In genomic region chrX:38923451-38923969, GRCh38 we compare ENCODE assay signal across 1 cellular context.
TF ChIP-seq lines count a peak whose summit lies in the region.

No MANE protein-coding gene starts in this region.

TF ChIP-seq in GM12878, 131 proteins besides CTCF, POLR2A, EP300 and RAD21 (continued from another document):
- TF ChIP-seq, protein P1, sequence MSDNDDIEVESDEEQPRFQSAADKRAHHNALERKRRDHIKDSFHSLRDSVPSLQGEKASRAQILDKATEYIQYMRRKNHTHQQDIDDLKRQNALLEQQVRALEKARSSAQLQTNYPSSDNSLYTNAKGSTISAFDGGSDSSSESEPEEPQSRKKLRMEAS (IDR thresholded peaks at IDR 0.05; ENCODE audit: low read depth, low read length), result no peak
- TF ChIP-seq RBBP5 (conservative IDR thresholded peaks at IDR 0.05), result no peak
- peak; percentile 97 for TF ChIP-seq RUNX3 (IDR thresholded peaks at IDR 0.05; ENCODE audit: low read length)
- no peak for TF ChIP-seq CHD1 (IDR thresholded peaks at IDR 0.05; ENCODE audit: low read depth, low read length)
- TF ChIP-seq SMARCA5 (IDR thresholded peaks at IDR 0.05), result no peak
- TF ChIP-seq CHD4 (IDR thresholded peaks at IDR 0.05), result no peak
- TF ChIP-seq, protein P2, sequence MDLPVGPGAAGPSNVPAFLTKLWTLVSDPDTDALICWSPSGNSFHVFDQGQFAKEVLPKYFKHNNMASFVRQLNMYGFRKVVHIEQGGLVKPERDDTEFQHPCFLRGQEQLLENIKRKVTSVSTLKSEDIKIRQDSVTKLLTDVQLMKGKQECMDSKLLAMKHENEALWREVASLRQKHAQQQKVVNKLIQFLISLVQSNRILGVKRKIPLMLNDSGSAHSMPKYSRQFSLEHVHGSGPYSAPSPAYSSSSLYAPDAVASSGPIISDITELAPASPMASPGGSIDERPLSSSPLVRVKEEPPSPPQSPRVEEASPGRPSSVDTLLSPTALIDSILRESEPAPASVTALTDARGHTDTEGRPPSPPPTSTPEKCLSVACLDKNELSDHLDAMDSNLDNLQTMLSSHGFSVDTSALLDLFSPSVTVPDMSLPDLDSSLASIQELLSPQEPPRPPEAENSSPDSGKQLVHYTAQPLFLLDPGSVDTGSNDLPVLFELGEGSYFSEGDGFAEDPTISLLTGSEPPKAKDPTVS (IDR thresholded peaks at IDR 0.05; ENCODE audit: low read depth, low read length), result no peak
- TF ChIP-seq EZH2 (IDR thresholded peaks at IDR 0.05; ENCODE audit: borderline replicate concordance, control insufficient read depth, low read depth, low read length), result no peak
- TF ChIP-seq PML (IDR thresholded peaks at IDR 0.05; ENCODE audit: low read length), result no peak
- TF ChIP-seq BCLAF1 (IDR thresholded peaks at IDR 0.05), result no peak
- no peak for TF ChIP-seq SREBF2 (IDR thresholded peaks at IDR 0.05; ENCODE audit: low read length)
- TF ChIP-seq ATF2 (IDR thresholded peaks at IDR 0.05; ENCODE audit: low read length), result peak; percentile 48; the same call in 1 of the 2 replicates
- TF ChIP-seq TARDBP (IDR thresholded peaks at IDR 0.05; ENCODE audit: borderline replicate concordance), result no peak
- no peak for TF ChIP-seq RAD51 (IDR thresholded peaks at IDR 0.05)
- TF ChIP-seq NFYA (IDR thresholded peaks at IDR 0.05; ENCODE audit: borderline replicate concordance, low read depth, low read length), result no peak
- no peak for TF ChIP-seq E2F4 (IDR thresholded peaks at IDR 0.05; ENCODE audit: low read depth, low read length)
- no peak for TF ChIP-seq SRF (IDR thresholded peaks at IDR 0.05; ENCODE audit: low read depth in 2 of 2, low read length in 2 of 2)
- no peak for TF ChIP-seq CBX5 (IDR thresholded peaks at IDR 0.05; ENCODE audit: low read depth)
- TF ChIP-seq IKZF2 (IDR thresholded peaks at IDR 0.05), result peak; percentile 88 to 92
- TF ChIP-seq DPF2 (IDR thresholded peaks at IDR 0.05), result peak; percentile 66; the same call in 1 of the 2 replicates
- TF ChIP-seq ETV6 (conservative IDR thresholded peaks at IDR 0.05 in 1 of 2, IDR thresholded peaks at IDR 0.05 in 1 of 2; ENCODE audit: borderline replicate concordance in 1 of 2, low read depth in 1 of 2), result no peak
- TF ChIP-seq MYB (IDR thresholded peaks at IDR 0.05; ENCODE audit: borderline replicate concordance, low read depth, low read length), result no peak
- TF ChIP-seq GATAD2B (conservative IDR thresholded peaks at IDR 0.05; ENCODE audit: low read depth), result 0 out of 2 replicates have a peak, but pooled peaks have one; percentile 43
- TF ChIP-seq BACH1 (IDR thresholded peaks at IDR 0.05; ENCODE audit: borderline replicate concordance), result no peak
- no peak for TF ChIP-seq ELK1 (IDR thresholded peaks at IDR 0.05; ENCODE audit: low read depth, low read length)
- TF ChIP-seq ZNF217 (IDR thresholded peaks at IDR 0.05), result no peak
- TF ChIP-seq BHLHE40 (IDR thresholded peaks at IDR 0.05; ENCODE audit: borderline replicate concordance in 1 of 2, low read depth in 2 of 2, low read length in 1 of 2), result 0 out of 4 replicates have a peak, but pooled peaks of 1 of the 2 experiments have one; percentile 4
- TF ChIP-seq PAX8 (IDR thresholded peaks at IDR 0.05), result no peak
- no peak for TF ChIP-seq SMC3 (IDR thresholded peaks at IDR 0.05; ENCODE audit: borderline replicate concordance, low read length)
- TF ChIP-seq BMI1 (IDR thresholded peaks at IDR 0.05; ENCODE audit: borderline replicate concordance), result no peak
- no peak for TF ChIP-seq KDM1A (IDR thresholded peaks at IDR 0.05; ENCODE audit: borderline replicate concordance)
- TF ChIP-seq CHD2 (IDR thresholded peaks at IDR 0.05; ENCODE audit: borderline replicate concordance, low read depth, low read length), result no peak
- peak; percentile 83 for TF ChIP-seq RELB (IDR thresholded peaks at IDR 0.05; ENCODE audit: low read depth)
- TF ChIP-seq PAX5 (IDR thresholded peaks at IDR 0.05; ENCODE audit: borderline replicate concordance, low read depth, low read length), result peak; percentile 20; the same call in 1 of the 2 replicates
- TF ChIP-seq TBL1XR1 (IDR thresholded peaks at IDR 0.05; ENCODE audit: low read depth, low read length), result no peak
- peak; percentile 88 for TF ChIP-seq NR2F1 (conservative IDR thresholded peaks at IDR 0.05)
- TF ChIP-seq NRF1 (conservative IDR thresholded peaks at IDR 0.05; ENCODE audit: low read depth, low read length), result no peak
- TF ChIP-seq JUND (IDR thresholded peaks at IDR 0.05; ENCODE audit: low read depth, low read length), result no peak
- TF ChIP-seq RCOR1 (conservative IDR thresholded peaks at IDR 0.05; ENCODE audit: low read depth, low read length), result no peak
- TF ChIP-seq, protein P3, sequence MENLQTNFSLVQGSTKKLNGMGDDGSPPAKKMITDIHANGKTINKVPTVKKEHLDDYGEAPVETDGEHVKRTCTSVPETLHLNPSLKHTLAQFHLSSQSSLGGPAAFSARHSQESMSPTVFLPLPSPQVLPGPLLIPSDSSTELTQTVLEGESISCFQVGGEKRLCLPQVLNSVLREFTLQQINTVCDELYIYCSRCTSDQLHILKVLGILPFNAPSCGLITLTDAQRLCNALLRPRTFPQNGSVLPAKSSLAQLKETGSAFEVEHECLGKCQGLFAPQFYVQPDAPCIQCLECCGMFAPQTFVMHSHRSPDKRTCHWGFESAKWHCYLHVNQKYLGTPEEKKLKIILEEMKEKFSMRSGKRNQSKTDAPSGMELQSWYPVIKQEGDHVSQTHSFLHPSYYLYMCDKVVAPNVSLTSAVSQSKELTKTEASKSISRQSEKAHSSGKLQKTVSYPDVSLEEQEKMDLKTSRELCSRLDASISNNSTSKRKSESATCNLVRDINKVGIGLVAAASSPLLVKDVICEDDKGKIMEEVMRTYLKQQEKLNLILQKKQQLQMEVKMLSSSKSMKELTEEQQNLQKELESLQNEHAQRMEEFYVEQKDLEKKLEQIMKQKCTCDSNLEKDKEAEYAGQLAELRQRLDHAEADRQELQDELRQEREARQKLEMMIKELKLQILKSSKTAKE (IDR thresholded peaks at IDR 0.05; ENCODE audit: low read depth, poor library complexity, severe bottlenecking), result no peak
- peak; percentile 90 for TF ChIP-seq IKZF1 (conservative IDR thresholded peaks at IDR 0.05)
- no peak for TF ChIP-seq STAT1 (conservative IDR thresholded peaks at IDR 0.05)
- TF ChIP-seq CREB1 (IDR thresholded peaks at IDR 0.05; ENCODE audit: low read depth), result no peak
- peak; percentile 47 for TF ChIP-seq MEF2B (IDR thresholded peaks at IDR 0.05; ENCODE audit: partially characterized antibody, poor library complexity, severe bottlenecking)
- no peak for TF ChIP-seq HCFC1 (IDR thresholded peaks at IDR 0.05; ENCODE audit: low read length)
- TF ChIP-seq TCF7 (IDR thresholded peaks at IDR 0.05; ENCODE audit: borderline replicate concordance), result no peak
- TF ChIP-seq TCF12 (IDR thresholded peaks at IDR 0.05; ENCODE audit: low read depth, low read length), result 0 out of 2 replicates have a peak, but pooled peaks have one; percentile 35
- no peak for TF ChIP-seq CREM (IDR thresholded peaks at IDR 0.05; ENCODE audit: low read depth)
- TF ChIP-seq SP1 (IDR thresholded peaks at IDR 0.05; ENCODE audit: low read depth, low read length), result no peak
- no peak for TF ChIP-seq BRCA1 (IDR thresholded peaks at IDR 0.05; ENCODE audit: low read depth, low read length)
- TF ChIP-seq ZNF622 (IDR thresholded peaks at IDR 0.05), result no peak
